2 cellular contexts compared by ENCODE assay signal in the genomic region with DNA sequence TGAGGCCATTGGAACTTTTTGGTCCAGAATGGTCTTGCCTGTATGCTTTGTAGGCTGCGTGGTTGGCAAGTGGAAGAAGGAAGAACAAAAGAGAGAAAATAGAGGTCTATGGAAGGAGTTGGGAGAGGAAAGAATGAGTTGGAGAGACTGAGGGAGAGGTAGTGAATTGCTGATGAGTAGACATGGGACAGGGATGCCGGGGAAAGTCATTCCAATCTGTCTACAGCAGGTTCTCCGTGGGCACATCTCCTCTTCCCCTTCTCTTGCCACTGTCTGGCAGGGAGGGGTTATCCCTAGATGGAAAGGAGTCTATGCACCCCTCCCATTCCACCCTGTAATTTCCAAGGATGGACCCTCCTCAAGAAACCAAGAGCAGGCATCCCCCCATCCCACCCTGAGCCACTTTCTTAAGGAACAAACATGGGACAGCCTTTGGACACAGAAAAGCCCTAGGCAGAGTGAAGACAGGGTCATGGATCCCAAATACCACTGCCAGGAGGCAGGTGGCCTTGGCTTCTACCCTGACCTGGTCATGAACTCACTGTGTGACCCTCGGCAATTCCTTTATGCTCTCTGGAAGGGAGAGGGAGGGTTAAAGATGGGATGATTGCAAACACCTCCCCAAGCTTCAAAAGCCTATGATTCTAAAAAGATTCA.
TF ChIP-seq lines count a peak whose summit lies in the region.

No MANE protein-coding gene starts in this region.

TF ChIP-seq in SK-N-SH, 30 proteins besides CTCF, POLR2A, EP300 and RAD21 (continued from another document):
- no peak for TF ChIP-seq NFIC (IDR thresholded peaks at IDR 0.05; ENCODE audit: borderline replicate concordance)
- TF ChIP-seq, protein P1, sequence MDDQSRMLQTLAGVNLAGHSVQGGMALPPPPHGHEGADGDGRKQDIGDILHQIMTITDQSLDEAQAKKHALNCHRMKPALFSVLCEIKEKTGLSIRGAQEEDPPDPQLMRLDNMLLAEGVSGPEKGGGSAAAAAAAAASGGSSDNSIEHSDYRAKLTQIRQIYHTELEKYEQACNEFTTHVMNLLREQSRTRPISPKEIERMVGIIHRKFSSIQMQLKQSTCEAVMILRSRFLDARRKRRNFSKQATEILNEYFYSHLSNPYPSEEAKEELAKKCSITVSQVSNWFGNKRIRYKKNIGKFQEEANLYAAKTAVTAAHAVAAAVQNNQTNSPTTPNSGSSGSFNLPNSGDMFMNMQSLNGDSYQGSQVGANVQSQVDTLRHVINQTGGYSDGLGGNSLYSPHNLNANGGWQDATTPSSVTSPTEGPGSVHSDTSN (IDR thresholded peaks at IDR 0.05): no peak
- TF ChIP-seq, protein P2, sequence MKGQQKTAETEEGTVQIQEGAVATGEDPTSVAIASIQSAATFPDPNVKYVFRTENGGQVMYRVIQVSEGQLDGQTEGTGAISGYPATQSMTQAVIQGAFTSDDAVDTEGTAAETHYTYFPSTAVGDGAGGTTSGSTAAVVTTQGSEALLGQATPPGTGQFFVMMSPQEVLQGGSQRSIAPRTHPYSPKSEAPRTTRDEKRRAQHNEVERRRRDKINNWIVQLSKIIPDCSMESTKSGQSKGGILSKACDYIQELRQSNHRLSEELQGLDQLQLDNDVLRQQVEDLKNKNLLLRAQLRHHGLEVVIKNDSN (IDR thresholded peaks at IDR 0.05; ENCODE audit: borderline replicate concordance, low read depth): no peak
- TF ChIP-seq TAF1 (IDR thresholded peaks at IDR 0.05; ENCODE audit: borderline replicate concordance, low read depth, low read length): no peak
- TF ChIP-seq MEF2A (IDR thresholded peaks at IDR 0.05; ENCODE audit: borderline replicate concordance, low read depth): no peak
- no peak for TF ChIP-seq RXRA (IDR thresholded peaks at IDR 0.05; ENCODE audit: borderline replicate concordance, low read depth)
- no peak for TF ChIP-seq EZH2phosphoT487 (IDR thresholded peaks at IDR 0.05; ENCODE audit: borderline replicate concordance, low read depth)
- TF ChIP-seq POLR2AphosphoS5 (IDR thresholded peaks at IDR 0.05; ENCODE audit: low read depth, low read length): no peak
- no peak for TF ChIP-seq CHD2 (IDR thresholded peaks at IDR 0.05; ENCODE audit: low read length, partially characterized antibody)
- TF ChIP-seq, protein P3, sequence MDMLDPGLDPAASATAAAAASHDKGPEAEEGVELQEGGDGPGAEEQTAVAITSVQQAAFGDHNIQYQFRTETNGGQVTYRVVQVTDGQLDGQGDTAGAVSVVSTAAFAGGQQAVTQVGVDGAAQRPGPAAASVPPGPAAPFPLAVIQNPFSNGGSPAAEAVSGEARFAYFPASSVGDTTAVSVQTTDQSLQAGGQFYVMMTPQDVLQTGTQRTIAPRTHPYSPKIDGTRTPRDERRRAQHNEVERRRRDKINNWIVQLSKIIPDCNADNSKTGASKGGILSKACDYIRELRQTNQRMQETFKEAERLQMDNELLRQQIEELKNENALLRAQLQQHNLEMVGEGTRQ (IDR thresholded peaks at IDR 0.05; ENCODE audit: borderline replicate concordance, low read depth, low read length): no peak
- TF ChIP-seq TCF12 (IDR thresholded peaks at IDR 0.05): no peak
- no peak for TF ChIP-seq GATA2 (CRISPR knock-in tag; IDR thresholded peaks at IDR 0.05)
- TF ChIP-seq, protein P4, sequence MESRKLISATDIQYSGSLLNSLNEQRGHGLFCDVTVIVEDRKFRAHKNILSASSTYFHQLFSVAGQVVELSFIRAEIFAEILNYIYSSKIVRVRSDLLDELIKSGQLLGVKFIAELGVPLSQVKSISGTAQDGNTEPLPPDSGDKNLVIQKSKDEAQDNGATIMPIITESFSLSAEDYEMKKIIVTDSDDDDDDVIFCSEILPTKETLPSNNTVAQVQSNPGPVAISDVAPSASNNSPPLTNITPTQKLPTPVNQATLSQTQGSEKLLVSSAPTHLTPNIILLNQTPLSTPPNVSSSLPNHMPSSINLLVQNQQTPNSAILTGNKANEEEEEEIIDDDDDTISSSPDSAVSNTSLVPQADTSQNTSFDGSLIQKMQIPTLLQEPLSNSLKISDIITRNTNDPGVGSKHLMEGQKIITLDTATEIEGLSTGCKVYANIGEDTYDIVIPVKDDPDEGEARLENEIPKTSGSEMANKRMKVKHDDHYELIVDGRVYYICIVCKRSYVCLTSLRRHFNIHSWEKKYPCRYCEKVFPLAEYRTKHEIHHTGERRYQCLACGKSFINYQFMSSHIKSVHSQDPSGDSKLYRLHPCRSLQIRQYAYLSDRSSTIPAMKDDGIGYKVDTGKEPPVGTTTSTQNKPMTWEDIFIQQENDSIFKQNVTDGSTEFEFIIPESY (IDR thresholded peaks at IDR 0.05; ENCODE audit: borderline replicate concordance, low read depth): no peak
- TF ChIP-seq TEAD4 (IDR thresholded peaks at IDR 0.05; ENCODE audit: borderline replicate concordance, insufficient read depth): no peak
- no peak for TF ChIP-seq SMC3 (IDR thresholded peaks at IDR 0.05; ENCODE audit: low read depth, low read length)

TF ChIP-seq in SK-N-SH treated with all-trans-retinoic acid at 6 μM for 48 hours, 23 proteins besides CTCF, POLR2A, EP300 and RAD21 (continued from another document):
- TF ChIP-seq, protein P5, sequence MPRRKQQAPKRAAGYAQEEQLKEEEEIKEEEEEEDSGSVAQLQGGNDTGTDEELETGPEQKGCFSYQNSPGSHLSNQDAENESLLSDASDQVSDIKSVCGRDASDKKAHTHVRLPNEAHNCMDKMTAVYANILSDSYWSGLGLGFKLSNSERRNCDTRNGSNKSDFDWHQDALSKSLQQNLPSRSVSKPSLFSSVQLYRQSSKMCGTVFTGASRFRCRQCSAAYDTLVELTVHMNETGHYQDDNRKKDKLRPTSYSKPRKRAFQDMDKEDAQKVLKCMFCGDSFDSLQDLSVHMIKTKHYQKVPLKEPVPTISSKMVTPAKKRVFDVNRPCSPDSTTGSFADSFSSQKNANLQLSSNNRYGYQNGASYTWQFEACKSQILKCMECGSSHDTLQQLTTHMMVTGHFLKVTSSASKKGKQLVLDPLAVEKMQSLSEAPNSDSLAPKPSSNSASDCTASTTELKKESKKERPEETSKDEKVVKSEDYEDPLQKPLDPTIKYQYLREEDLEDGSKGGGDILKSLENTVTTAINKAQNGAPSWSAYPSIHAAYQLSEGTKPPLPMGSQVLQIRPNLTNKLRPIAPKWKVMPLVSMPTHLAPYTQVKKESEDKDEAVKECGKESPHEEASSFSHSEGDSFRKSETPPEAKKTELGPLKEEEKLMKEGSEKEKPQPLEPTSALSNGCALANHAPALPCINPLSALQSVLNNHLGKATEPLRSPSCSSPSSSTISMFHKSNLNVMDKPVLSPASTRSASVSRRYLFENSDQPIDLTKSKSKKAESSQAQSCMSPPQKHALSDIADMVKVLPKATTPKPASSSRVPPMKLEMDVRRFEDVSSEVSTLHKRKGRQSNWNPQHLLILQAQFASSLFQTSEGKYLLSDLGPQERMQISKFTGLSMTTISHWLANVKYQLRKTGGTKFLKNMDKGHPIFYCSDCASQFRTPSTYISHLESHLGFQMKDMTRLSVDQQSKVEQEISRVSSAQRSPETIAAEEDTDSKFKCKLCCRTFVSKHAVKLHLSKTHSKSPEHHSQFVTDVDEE (CRISPR knock-in tag; IDR thresholded peaks at IDR 0.05): no peak
- TF ChIP-seq RARB (CRISPR knock-in tag; IDR thresholded peaks at IDR 0.05) (no peak), CSDC2 (CRISPR knock-in tag; IDR thresholded peaks at IDR 0.05) (no peak), ZNF8 (CRISPR knock-in tag; IDR thresholded peaks at IDR 0.05) (no peak), ZFP3 (CRISPR knock-in tag; IDR thresholded peaks at IDR 0.05) (no peak), ZNF70 (CRISPR knock-in tag; IDR thresholded peaks at IDR 0.05) (no peak), ZC3H10 (CRISPR knock-in tag; IDR thresholded peaks at IDR 0.05) (no peak), OSR1 (CRISPR knock-in tag; IDR thresholded peaks at IDR 0.05) (no peak), ARNTL (CRISPR knock-in tag; IDR thresholded peaks at IDR 0.05; ENCODE audit: borderline replicate concordance, low read depth) (no peak), ESRRG (CRISPR knock-in tag; IDR thresholded peaks at IDR 0.05) (no peak), BACH2 (CRISPR knock-in tag; IDR thresholded peaks at IDR 0.05; ENCODE audit: borderline replicate concordance) (no peak), TOX (CRISPR knock-in tag; IDR thresholded peaks at IDR 0.05; ENCODE audit: borderline replicate concordance) (no peak), ZFP30 (CRISPR knock-in tag; IDR thresholded peaks at IDR 0.05) (no peak)
- TF ChIP-seq, protein P6, sequence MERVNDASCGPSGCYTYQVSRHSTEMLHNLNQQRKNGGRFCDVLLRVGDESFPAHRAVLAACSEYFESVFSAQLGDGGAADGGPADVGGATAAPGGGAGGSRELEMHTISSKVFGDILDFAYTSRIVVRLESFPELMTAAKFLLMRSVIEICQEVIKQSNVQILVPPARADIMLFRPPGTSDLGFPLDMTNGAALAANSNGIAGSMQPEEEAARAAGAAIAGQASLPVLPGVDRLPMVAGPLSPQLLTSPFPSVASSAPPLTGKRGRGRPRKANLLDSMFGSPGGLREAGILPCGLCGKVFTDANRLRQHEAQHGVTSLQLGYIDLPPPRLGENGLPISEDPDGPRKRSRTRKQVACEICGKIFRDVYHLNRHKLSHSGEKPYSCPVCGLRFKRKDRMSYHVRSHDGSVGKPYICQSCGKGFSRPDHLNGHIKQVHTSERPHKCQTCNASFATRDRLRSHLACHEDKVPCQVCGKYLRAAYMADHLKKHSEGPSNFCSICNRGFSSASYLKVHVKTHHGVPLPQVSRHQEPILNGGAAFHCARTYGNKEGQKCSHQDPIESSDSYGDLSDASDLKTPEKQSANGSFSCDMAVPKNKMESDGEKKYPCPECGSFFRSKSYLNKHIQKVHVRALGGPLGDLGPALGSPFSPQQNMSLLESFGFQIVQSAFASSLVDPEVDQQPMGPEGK (CRISPR knock-in tag; IDR thresholded peaks at IDR 0.05; ENCODE audit: borderline replicate concordance): no peak
- TF ChIP-seq, protein P7, sequence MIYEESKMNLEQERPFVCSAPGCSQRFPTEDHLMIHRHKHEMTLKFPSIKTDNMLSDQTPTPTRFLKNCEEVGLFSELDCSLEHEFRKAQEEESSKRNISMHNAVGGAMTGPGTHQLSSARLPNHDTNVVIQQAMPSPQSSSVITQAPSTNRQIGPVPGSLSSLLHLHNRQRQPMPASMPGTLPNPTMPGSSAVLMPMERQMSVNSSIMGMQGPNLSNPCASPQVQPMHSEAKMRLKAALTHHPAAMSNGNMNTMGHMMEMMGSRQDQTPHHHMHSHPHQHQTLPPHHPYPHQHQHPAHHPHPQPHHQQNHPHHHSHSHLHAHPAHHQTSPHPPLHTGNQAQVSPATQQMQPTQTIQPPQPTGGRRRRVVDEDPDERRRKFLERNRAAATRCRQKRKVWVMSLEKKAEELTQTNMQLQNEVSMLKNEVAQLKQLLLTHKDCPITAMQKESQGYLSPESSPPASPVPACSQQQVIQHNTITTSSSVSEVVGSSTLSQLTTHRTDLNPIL (CRISPR knock-in tag; IDR thresholded peaks at IDR 0.05; ENCODE audit: low read depth): no peak
- TF ChIP-seq, protein P8, sequence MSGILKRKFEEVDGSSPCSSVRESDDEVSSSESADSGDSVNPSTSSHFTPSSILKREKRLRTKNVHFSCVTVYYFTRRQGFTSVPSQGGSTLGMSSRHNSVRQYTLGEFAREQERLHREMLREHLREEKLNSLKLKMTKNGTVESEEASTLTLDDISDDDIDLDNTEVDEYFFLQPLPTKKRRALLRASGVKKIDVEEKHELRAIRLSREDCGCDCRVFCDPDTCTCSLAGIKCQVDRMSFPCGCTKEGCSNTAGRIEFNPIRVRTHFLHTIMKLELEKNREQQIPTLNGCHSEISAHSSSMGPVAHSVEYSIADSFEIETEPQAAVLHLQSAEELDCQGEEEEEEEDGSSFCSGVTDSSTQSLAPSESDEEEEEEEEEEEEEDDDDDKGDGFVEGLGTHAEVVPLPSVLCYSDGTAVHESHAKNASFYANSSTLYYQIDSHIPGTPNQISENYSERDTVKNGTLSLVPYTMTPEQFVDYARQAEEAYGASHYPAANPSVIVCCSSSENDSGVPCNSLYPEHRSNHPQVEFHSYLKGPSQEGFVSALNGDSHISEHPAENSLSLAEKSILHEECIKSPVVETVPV (CRISPR knock-in tag; IDR thresholded peaks at IDR 0.05): no peak
- TF ChIP-seq, protein P9, sequence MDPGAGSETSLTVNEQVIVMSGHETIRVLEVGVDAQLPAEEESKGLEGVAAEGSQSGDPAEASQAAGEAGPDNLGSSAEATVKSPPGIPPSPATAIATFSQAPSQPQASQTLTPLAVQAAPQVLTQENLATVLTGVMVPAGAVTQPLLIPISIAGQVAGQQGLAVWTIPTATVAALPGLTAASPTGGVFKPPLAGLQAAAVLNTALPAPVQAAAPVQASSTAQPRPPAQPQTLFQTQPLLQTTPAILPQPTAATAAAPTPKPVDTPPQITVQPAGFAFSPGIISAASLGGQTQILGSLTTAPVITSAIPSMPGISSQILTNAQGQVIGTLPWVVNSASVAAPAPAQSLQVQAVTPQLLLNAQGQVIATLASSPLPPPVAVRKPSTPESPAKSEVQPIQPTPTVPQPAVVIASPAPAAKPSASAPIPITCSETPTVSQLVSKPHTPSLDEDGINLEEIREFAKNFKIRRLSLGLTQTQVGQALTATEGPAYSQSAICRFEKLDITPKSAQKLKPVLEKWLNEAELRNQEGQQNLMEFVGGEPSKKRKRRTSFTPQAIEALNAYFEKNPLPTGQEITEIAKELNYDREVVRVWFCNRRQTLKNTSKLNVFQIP (CRISPR knock-in tag; IDR thresholded peaks at IDR 0.05; ENCODE audit: borderline replicate concordance, low read depth): no peak
